8 cellular contexts compared by ENCODE assay signal in genomic region chr6:37160922-37161778, GRCh38. TPM values are rescaled to one million over a fixed set of nuclear protein-coding genes. Genes with fewer than 3 reads are reported as not detected.
DNase-seq lines count a peak whose midpoint lies in the region; ATAC-seq and TF ChIP-seq lines count a peak whose summit lies in the region.
"Had no signal": no experiment of that assay in that cellular context is flagged by ENCODE, and none has a peak within 500 bp of the region (broad histone marks: within the 10 kb centered on the region; RNA-seq: fewer than 3 reads in every experiment).

No MANE protein-coding gene starts in this region.

- intact Hi-C loops in esophagus muscularis mucosa (cut with DNase I), result no loop called here

- peak overlapping the region; percentile 70 for H3K27ac Mint-ChIP-seq in stimulated activated naive B cell treated with anti-CD40 and anti-IgM and Interleukin-4, amounts not matched to agents 10 μg/mL and 1 μg/mL and 100 μg/mL, for 72 hours

- no peak for TF ChIP-seq EP300 in esophagus muscularis mucosa (IDR thresholded peaks at IDR 0.05)

- peaks cover 0 to 3% of the 10 kb centered on the region in 2 donors for H3K36me3 Mint-ChIP-seq in stimulated activated naive B cell treated with anti-CD40 and anti-IgM and Interleukin-4, amounts not matched to agents 10 μg/mL and 1 μg/mL and 100 μg/mL, for 72 hours

- ATAC-seq in GM19395 (IDR thresholded peaks at IDR 0.05; ENCODE audit: unreplicated experiment), result peak; percentile 62
- peak; percentile 93 to 95 for ATAC-seq in stimulated activated naive B cell treated with anti-CD40 and anti-IgM and Interleukin-4, amounts not matched to agents 10 μg/mL and 1 μg/mL and 100 μg/mL, for 72 hours (replicated peaks)
- ATAC-seq in GM19452 (IDR thresholded peaks at IDR 0.05; ENCODE audit: unreplicated experiment), result no peak

- no peak for TF ChIP-seq CTCF in esophagus muscularis mucosa (IDR thresholded peaks at IDR 0.05)

- TF ChIP-seq POLR2A in esophagus muscularis mucosa (IDR thresholded peaks at IDR 0.05; ENCODE audit: low read depth), result no peak

- DNase-seq in NAMALWA (ENCODE audit: low spot score) (peak; percentile 80), esophagus muscularis mucosa (ENCODE audit: extremely low spot score) (no peak), HT-29 (ENCODE audit: low spot score) (no peak), ecto neural progenitor cell (ENCODE audit: low spot score) (no peak)
- DNase-seq in stimulated activated naive B cell treated with anti-CD40 and anti-IgM and Interleukin-4, amounts not matched to agents 10 μg/mL and 1 μg/mL and 100 μg/mL, for 72 hours, result no peak
- DNase-seq: glutamatergic neuron had no signal

- no peaks in the 10 kb centered on the region for H3K9me3 ChIP-seq in esophagus muscularis mucosa

- no peaks in the 10 kb centered on the region for H3K36me3 ChIP-seq in esophagus muscularis mucosa

- H3K9me3 Mint-ChIP-seq in stimulated activated naive B cell treated with anti-CD40 and anti-IgM and Interleukin-4, amounts not matched to agents 10 μg/mL and 1 μg/mL and 100 μg/mL, for 72 hours, result peaks cover 2 to 4% of the 10 kb centered on the region in 2 donors

- peak overlapping the region in 1 of 2 donors; percentile 23 for H3K4me3 Mint-ChIP-seq in stimulated activated naive B cell treated with anti-CD40 and anti-IgM and Interleukin-4, amounts not matched to agents 10 μg/mL and 1 μg/mL and 100 μg/mL, for 72 hours

- 72% methylated on average over 8 of the region's 8 CpGs for WGBS in esophagus muscularis mucosa

- H3K4me1 Mint-ChIP-seq in stimulated activated naive B cell treated with anti-CD40 and anti-IgM and Interleukin-4, amounts not matched to agents 10 μg/mL and 1 μg/mL and 100 μg/mL, for 72 hours, result peaks cover 18 to 36% of the 10 kb centered on the region in 2 donors

- no peaks in the 10 kb centered on the region for H3K27me3 ChIP-seq in esophagus muscularis mucosa

- H3K27ac ChIP-seq in esophagus muscularis mucosa (replicated peaks in 1 of 4), result peak overlapping the region in 3 of 4 donors; percentile 15 to 68 (median 33)

- no peaks in the 10 kb centered on the region for H3K27me3 Mint-ChIP-seq in stimulated activated naive B cell treated with anti-CD40 and anti-IgM and Interleukin-4, amounts not matched to agents 10 μg/mL and 1 μg/mL and 100 μg/mL, for 72 hours

- peaks cover 4 to 12% (median 8%) of the 10 kb centered on the region in 4 donors for H3K4me1 ChIP-seq in esophagus muscularis mucosa

- H3K4me3 ChIP-seq in esophagus muscularis mucosa, result no peak overlapping the region

RNA-seq across cellular contexts. Expression of gene PIM1, which starts 8.8 kb away (rescaled TPM):
- total RNA-seq in esophagus muscularis mucosa, result 100 to 1,000 TPM in 1 of 4 donors, 10 to 100 TPM in 3; 26.0 to 176 (median 26.5) TPM
- total RNA-seq in HT-29 (2014; rRNA removed; shearing (Covaris generic)), result 20.0 and 23.6 TPM in 2 replicates
